22 cellular contexts compared by ENCODE assay signal in the genomic region with DNA sequence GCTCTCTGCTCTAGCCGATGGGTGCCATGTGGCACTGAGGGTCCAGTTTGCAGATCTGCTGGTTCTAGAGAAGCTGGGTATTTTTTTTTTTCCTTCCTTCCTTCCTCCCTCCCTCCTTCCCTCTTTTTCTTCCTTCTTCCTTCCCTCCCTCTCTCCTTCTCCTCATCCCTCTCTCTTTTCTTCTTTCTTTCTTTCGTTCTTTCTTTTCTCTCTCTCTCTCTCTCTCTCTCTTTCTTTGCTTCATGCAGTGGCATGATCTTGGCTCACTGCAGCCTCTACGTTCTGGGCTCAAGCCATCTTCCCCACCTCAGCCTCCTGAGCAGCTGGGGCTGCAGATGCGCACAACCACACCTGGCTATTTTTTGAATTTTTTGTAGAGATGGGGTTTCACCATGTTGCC. TPM values are rescaled to one million over a fixed set of nuclear protein-coding genes. Genes with fewer than 3 reads are reported as not detected.
DNase-seq lines count a peak whose midpoint lies in the region; ATAC-seq and TF ChIP-seq lines count a peak whose summit lies in the region.
"Had no signal": no experiment of that assay in that cellular context is flagged by ENCODE, and none has a peak within 500 bp of the region (broad histone marks: within the 10 kb centered on the region; RNA-seq: fewer than 3 reads in every experiment).

No MANE protein-coding gene starts in this region.

- H3K4me1 ChIP-seq in OCI-LY1 (ENCODE audit: insufficient read depth, low read length, severe bottlenecking) (peaks cover 44% of the 10 kb centered on the region), PC-3 (ENCODE audit: insufficient read depth, low read length) (peaks cover 13% of the 10 kb centered on the region)
- H3K4me1 ChIP-seq: BE2C had no signal

- H3K9me3 Mint-ChIP-seq in activated naive CD8-positive, alpha-beta T cell treated with anti-CD3 and anti-CD28 coated beads, Interleukin-2, amount 10 ng/mL, durations not matched to agents 7 days and 5 days = peaks cover 1% of the 10 kb centered on the region
- H3K9me3 Mint-ChIP-seq in activated naive CD8-positive, alpha-beta T cell treated with anti-CD3 and anti-CD28 coated beads for 36 hours = no peaks in the 10 kb centered on the region
- H3K9me3 Mint-ChIP-seq in naive B cell = peaks cover 0 to 7% (median 1%) of the 10 kb centered on the region in 7 donors
- peaks cover 0 to 4% (median 0%) of the 10 kb centered on the region in 9 donors for H3K9me3 Mint-ChIP-seq in naive thymus-derived CD8-positive, alpha-beta T cell

- no peaks in the 10 kb centered on the region for H4K20me1 ChIP-seq in OCI-LY1 (ENCODE audit: insufficient read depth, low read length)
- no peaks in the 10 kb centered on the region for H4K20me1 ChIP-seq in PC-3 (ENCODE audit: low read length)

- H3K4me3 ChIP-seq in OCI-LY1 (ENCODE audit: low read depth, low read length, poor library complexity, severe bottlenecking) (peak overlapping the region; percentile 20), PC-3 (ENCODE audit: low read length) (no peak overlapping the region)

- H3K9ac ChIP-seq in OCI-LY1 (ENCODE audit: low read length) (no peak overlapping the region), PC-3 (ENCODE audit: low read length) (no peak overlapping the region)

- H3K4me1 Mint-ChIP-seq in activated naive CD8-positive, alpha-beta T cell treated with anti-CD3 and anti-CD28 coated beads, Interleukin-2, amount 10 ng/mL, durations not matched to agents 7 days and 5 days = peaks cover 10% of the 10 kb centered on the region
- H3K4me1 Mint-ChIP-seq in activated naive CD8-positive, alpha-beta T cell treated with anti-CD3 and anti-CD28 coated beads for 36 hours = peaks cover 14% of the 10 kb centered on the region
- peaks cover 23 to 52% (median 35%) of the 10 kb centered on the region in 3 donors for H3K4me1 Mint-ChIP-seq in naive B cell
- H3K4me1 Mint-ChIP-seq in naive thymus-derived CD8-positive, alpha-beta T cell = peaks cover 6 to 28% (median 12%) of the 10 kb centered on the region in 4 donors

- ATAC-seq in activated naive CD8-positive, alpha-beta T cell treated with anti-CD3 and anti-CD28 coated beads, Interleukin-2, amount 10 ng/mL, durations not matched to agents 7 days and 5 days (ENCODE audit: low read depth) = no peak
- ATAC-seq in naive B cell (ENCODE audit: low read depth in 2 of 2) (no peak), PC-3 (no peak)
- no peak for ATAC-seq in naive thymus-derived CD8-positive, alpha-beta T cell

- H3K27ac Mint-ChIP-seq in activated naive CD8-positive, alpha-beta T cell treated with anti-CD3 and anti-CD28 coated beads, Interleukin-2, amount 10 ng/mL, durations not matched to agents 7 days and 5 days = peak overlapping the region; percentile 49
- H3K27ac Mint-ChIP-seq in activated naive CD8-positive, alpha-beta T cell treated with anti-CD3 and anti-CD28 coated beads for 36 hours = no peak overlapping the region
- H3K27ac Mint-ChIP-seq in naive B cell = peak overlapping the region in 2 of 6 donors; percentile 9 to 29
- no peak overlapping the region for H3K27ac Mint-ChIP-seq in naive thymus-derived CD8-positive, alpha-beta T cell
- H3K27ac Mint-ChIP-seq: CD4-positive, alpha-beta memory T cell had no signal

- H3K27me3 ChIP-seq in OCI-LY1 (ENCODE audit: insufficient read depth, low read length) (no peaks in the 10 kb centered on the region), PC-3 (ENCODE audit: low read length) (no peaks in the 10 kb centered on the region)
- H3K27me3 ChIP-seq: BE2C had no signal

- no peak for DNase-seq in activated naive CD8-positive, alpha-beta T cell treated with anti-CD3 and anti-CD28 coated beads, Interleukin-2, amount 10 ng/mL, durations not matched to agents 7 days and 5 days
- no peak for DNase-seq in activated naive CD8-positive, alpha-beta T cell treated with anti-CD3 and anti-CD28 coated beads for 36 hours
- DNase-seq in naive B cell = no peak
- DNase-seq in central memory CD4-positive, alpha-beta T cell = no peak
- DNase-seq in naive thymus-derived CD8-positive, alpha-beta T cell = no peak
- no peak for DNase-seq in NCI-H2081 (lab: John Stamatoyannopoulos, UW)
- no peak for DNase-seq in PC-3
- DNase-seq: BE2C; CD4-positive, alpha-beta memory T cell; COR-L47; HCEC 1CT; Kasumi-1; NCI-H1105; NCI-H1436 treated with DMSO at 0.1 percent for 48 hours; NCI-H187 treated with DMSO at 0.1 percent for 48 hours; NCI-H2107; NCI-H524 treated with DMSO at 0.1 percent for 48 hours; NCI-H774; RPMI8226; SHP77 treated with DMSO at 0.1 percent for 48 hours had no signal

- intact Hi-C loops in PC-3 (cut with micrococcal nuclease) = no loop called here

- H3K79me2 ChIP-seq in OCI-LY1 (ENCODE audit: insufficient read depth, low read length) (peaks cover 28% of the 10 kb centered on the region), PC-3 (ENCODE audit: low read length) (peaks cover 30% of the 10 kb centered on the region)

- H2AFZ ChIP-seq in OCI-LY1 (ENCODE audit: low read length) (no peak overlapping the region), PC-3 (ENCODE audit: low read length) (no peak overlapping the region)

- H3K9me3 ChIP-seq in OCI-LY1 (ENCODE audit: low read length) = peaks cover 7% of the 10 kb centered on the region
- H3K9me3 ChIP-seq in PC-3 (ENCODE audit: low read length) = no peaks in the 10 kb centered on the region; the same call in 1 of the 2 replicates
- H3K9me3 ChIP-seq: BE2C had no signal

- H3K36me3 ChIP-seq in OCI-LY1 (ENCODE audit: insufficient read depth, low read length) (peaks cover 25% of the 10 kb centered on the region), PC-3 (ENCODE audit: low read depth, low read length) (no peaks in the 10 kb centered on the region)
- H3K36me3 ChIP-seq: BE2C had no signal

- H3K27me3 Mint-ChIP-seq in activated naive CD8-positive, alpha-beta T cell treated with anti-CD3 and anti-CD28 coated beads, Interleukin-2, amount 10 ng/mL, durations not matched to agents 7 days and 5 days = peaks cover 25% of the 10 kb centered on the region
- peaks cover 11% of the 10 kb centered on the region for H3K27me3 Mint-ChIP-seq in activated naive CD8-positive, alpha-beta T cell treated with anti-CD3 and anti-CD28 coated beads for 36 hours
- H3K27me3 Mint-ChIP-seq in naive B cell = no peaks in the 10 kb centered on the region
- peaks cover 0 to 10% (median 0%) of the 10 kb centered on the region in 5 donors for H3K27me3 Mint-ChIP-seq in naive thymus-derived CD8-positive, alpha-beta T cell

- peaks cover 4% of the 10 kb centered on the region; the same call in 1 of the 2 replicates for H3F3A ChIP-seq in OCI-LY1 (ENCODE audit: insufficient read depth, low read length)
- H3F3A ChIP-seq in PC-3 (ENCODE audit: low read length, unreplicated experiment) = no peaks in the 10 kb centered on the region

- POLR2A ChIA-PET in activated naive CD8-positive, alpha-beta T cell treated with anti-CD3 and anti-CD28 coated beads, Interleukin-2, amount 10 ng/mL, durations not matched to agents 7 days and 5 days (lab: Charles Lee) = no interaction called here
- POLR2A ChIA-PET in naive thymus-derived CD8-positive, alpha-beta T cell (lab: Charles Lee) = no interaction called here
- POLR2A ChIA-PET in PC-3 (lab: Charles Lee; ENCODE audit: unreplicated experiment) = no interaction called here

- H3K27ac ChIP-seq in OCI-LY1 (ENCODE audit: low read depth, low read length, poor library complexity, severe bottlenecking) = peak overlapping the region; percentile 44
- no peak overlapping the region for H3K27ac ChIP-seq in PC-3 (ENCODE audit: low read length)
- H3K27ac ChIP-seq: 22Rv1 had no signal

- peaks cover 3% of the 10 kb centered on the region for H3K36me3 Mint-ChIP-seq in activated naive CD8-positive, alpha-beta T cell treated with anti-CD3 and anti-CD28 coated beads, Interleukin-2, amount 10 ng/mL, durations not matched to agents 7 days and 5 days
- H3K36me3 Mint-ChIP-seq in activated naive CD8-positive, alpha-beta T cell treated with anti-CD3 and anti-CD28 coated beads for 36 hours = peaks cover 1% of the 10 kb centered on the region
- peaks cover 0 to 20% of the 10 kb centered on the region in 2 donors for H3K36me3 Mint-ChIP-seq in naive B cell
- peaks cover 0 to 2% (median 0%) of the 10 kb centered on the region in 3 donors for H3K36me3 Mint-ChIP-seq in naive thymus-derived CD8-positive, alpha-beta T cell
- H3K36me3 Mint-ChIP-seq: CD4-positive, alpha-beta memory T cell had no signal

- BruUV-seq in PC-3 (replicated peaks; lab: Mats Ljungman, UMichigan) = no TSS peak

- H3K9me2 ChIP-seq in OCI-LY1 (ENCODE audit: low read depth, low read length) (no peaks in the 10 kb centered on the region), PC-3 (replicated peaks; ENCODE audit: low read length) (no peaks in the 10 kb centered on the region)

- H3K4me2 ChIP-seq in OCI-LY1 (ENCODE audit: low read length) = no peak overlapping the region; the same call in 1 of the 2 replicates
- no peak overlapping the region for H3K4me2 ChIP-seq in PC-3 (ENCODE audit: low read length)

- TF ChIP-seq CTCF in OCI-LY1 (IDR thresholded peaks at IDR 0.05; ENCODE audit: low read length) (no peak), PC-3 (conservative IDR thresholded peaks at IDR 0.05; ENCODE audit: low read depth, low read length) (no peak)

- CTCF ChIA-PET in PC-3 (lab: Charles Lee) = no interaction called here

- no peak overlapping the region for H3K4me3 Mint-ChIP-seq in activated naive CD8-positive, alpha-beta T cell treated with anti-CD3 and anti-CD28 coated beads, Interleukin-2, amount 10 ng/mL, durations not matched to agents 7 days and 5 days
- H3K4me3 Mint-ChIP-seq in activated naive CD8-positive, alpha-beta T cell treated with anti-CD3 and anti-CD28 coated beads for 36 hours = no peak overlapping the region
- peak overlapping the region in 6 of 8 donors; percentile 12 to 77 (median 62) for H3K4me3 Mint-ChIP-seq in naive B cell
- H3K4me3 Mint-ChIP-seq in naive thymus-derived CD8-positive, alpha-beta T cell = peak overlapping the region in 2 of 10 donors; percentile 20 to 41

RNA-seq across cellular contexts. Expression of a gene that starts 2.7 kb away (rescaled TPM):
- 1 to 10 TPM; 6.3 to 7.3 TPM for total RNA-seq in activated naive CD8-positive, alpha-beta T cell treated with anti-CD3 and anti-CD28 coated beads, Interleukin-2, amount 10 ng/mL, durations not matched to agents 7 days and 5 days
- total RNA-seq in activated naive CD8-positive, alpha-beta T cell treated with anti-CD3 and anti-CD28 coated beads for 36 hours = 1 to 10 TPM; 6.7 to 7.2 TPM
- polyA plus RNA-seq in naive B cell (ENCODE audit: low read depth in 6 of 6) = 100 to 1,000 TPM in 3 of 6 donors, 10 to 100 TPM in 3; 65.2 to 135 (median 87.0) TPM
- total RNA-seq in naive thymus-derived CD8-positive, alpha-beta T cell = 10 to 100 TPM; 10.5 to 12.0 TPM
- 1 to 10 TPM; 3.0 to 7.3 (median 7.1) TPM for polyA plus RNA-seq in naive thymus-derived CD8-positive, alpha-beta T cell
- 31.6 and 32.5 TPM in 2 replicates for total RNA-seq in PC-3 (2014; rRNA removed)

RNA-seq across cellular contexts. Expression of a gene that starts 59.6 kb away (rescaled TPM):
- 10 to 100 TPM; 61.0 to 61.7 TPM for total RNA-seq in activated naive CD8-positive, alpha-beta T cell treated with anti-CD3 and anti-CD28 coated beads, Interleukin-2, amount 10 ng/mL, durations not matched to agents 7 days and 5 days
- total RNA-seq in activated naive CD8-positive, alpha-beta T cell treated with anti-CD3 and anti-CD28 coated beads for 36 hours = 10 to 100 TPM; 29.0 to 30.1 TPM
- polyA plus RNA-seq in naive B cell (ENCODE audit: low read depth in 6 of 6) = 10 to 100 TPM in 4 of 6 donors, 1 to 10 TPM in 2; 8.5 to 30.4 (median 11.0) TPM
- total RNA-seq in naive thymus-derived CD8-positive, alpha-beta T cell = 100 to 1,000 TPM; 162 to 165 TPM
- polyA plus RNA-seq in naive thymus-derived CD8-positive, alpha-beta T cell = 10 to 100 TPM; 17.3 to 43.3 (median 20.0) TPM
- total RNA-seq in PC-3 (2014; rRNA removed) = 16.7 and 21.8 TPM in 2 replicates

Comparison
In these comparisons a context has a peak if more than half of its experiments do, and no peak if none do; other contexts are left out.
1. H3K4me3 Mint-ChIP-seq: peak in naive B cell (6 of 8); none in activated naive CD8-positive, alpha-beta T cell treated with anti-CD3 and anti-CD28 coated beads, Interleukin-2, amount 10 ng/mL, durations not matched to agents 7 days and 5 days (single experiment) and activated naive CD8-positive, alpha-beta T cell treated with anti-CD3 and anti-CD28 coated beads for 36 hours (single experiment).